Comparison of ENCODE assay signal across 1 cellular context in the genomic region with DNA sequence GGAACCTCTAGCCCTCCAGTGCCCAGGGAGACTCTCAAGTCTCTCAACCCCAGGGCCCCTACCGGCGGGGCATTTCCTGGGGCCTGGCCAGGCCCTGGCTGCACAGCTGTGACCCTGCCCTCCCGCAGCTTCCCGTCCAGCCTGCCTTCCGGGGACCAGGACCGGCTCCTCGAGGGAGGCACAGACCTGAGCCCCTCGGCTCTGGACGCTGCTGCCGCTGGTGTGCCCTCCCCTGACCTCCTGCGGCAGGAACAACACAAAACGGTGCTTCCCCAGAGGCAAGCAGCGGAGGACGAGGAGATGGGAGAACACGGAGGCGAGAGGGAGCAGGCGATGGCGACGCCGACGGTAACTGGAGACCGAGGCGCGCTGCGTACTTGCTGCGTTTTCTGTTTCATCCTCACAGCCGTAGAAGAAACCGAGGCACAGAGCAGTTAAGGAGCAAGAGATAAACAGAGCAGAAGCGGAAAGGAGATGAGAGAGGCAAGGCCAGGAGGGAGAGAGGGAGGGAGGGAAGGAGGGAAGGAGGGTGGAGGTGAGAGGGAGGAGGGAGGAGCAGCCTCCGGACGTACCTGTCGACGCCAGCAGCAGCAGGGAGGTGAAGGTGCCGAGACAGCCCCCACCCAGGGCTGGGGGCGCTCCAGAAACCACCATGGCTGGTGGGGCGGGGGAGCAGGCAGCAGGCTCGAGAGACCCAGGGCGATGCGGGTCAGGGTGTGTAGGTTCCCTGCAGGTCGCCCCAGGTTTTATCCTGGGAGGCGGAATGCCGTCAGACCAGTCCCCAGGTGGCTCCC.
TF ChIP-seq lines count a peak whose summit lies in the region.

A gene with protein sequence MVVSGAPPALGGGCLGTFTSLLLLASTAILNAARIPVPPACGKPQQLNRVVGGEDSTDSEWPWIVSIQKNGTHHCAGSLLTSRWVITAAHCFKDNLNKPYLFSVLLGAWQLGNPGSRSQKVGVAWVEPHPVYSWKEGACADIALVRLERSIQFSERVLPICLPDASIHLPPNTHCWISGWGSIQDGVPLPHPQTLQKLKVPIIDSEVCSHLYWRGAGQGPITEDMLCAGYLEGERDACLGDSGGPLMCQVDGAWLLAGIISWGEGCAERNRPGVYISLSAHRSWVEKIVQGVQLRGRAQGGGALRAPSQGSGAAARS (minus strand): TSS at position 720 of the 794 bp plus-strand sequence. CDS start 66 bp downstream, at position 654.

TF ChIP-seq in K562, 482 proteins besides CTCF, POLR2A, EP300 and RAD21:
- TF ChIP-seq, protein P1, sequence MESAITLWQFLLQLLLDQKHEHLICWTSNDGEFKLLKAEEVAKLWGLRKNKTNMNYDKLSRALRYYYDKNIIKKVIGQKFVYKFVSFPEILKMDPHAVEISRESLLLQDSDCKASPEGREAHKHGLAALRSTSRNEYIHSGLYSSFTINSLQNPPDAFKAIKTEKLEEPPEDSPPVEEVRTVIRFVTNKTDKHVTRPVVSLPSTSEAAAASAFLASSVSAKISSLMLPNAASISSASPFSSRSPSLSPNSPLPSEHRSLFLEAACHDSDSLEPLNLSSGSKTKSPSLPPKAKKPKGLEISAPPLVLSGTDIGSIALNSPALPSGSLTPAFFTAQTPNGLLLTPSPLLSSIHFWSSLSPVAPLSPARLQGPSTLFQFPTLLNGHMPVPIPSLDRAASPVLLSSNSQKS (CRISPR knock-in tag; IDR thresholded peaks at IDR 0.05), result no peak
- TF ChIP-seq SOX6 (IDR thresholded peaks at IDR 0.05) (no peak), TCFL5 (CRISPR knock-in tag; conservative IDR thresholded peaks at IDR 0.05) (no peak), MEIS2 (IDR thresholded peaks at IDR 0.05; ENCODE audit: partially characterized antibody) (no peak), NFXL1 (CRISPR knock-in tag; IDR thresholded peaks at IDR 0.05) (no peak), ZNF263 (CRISPR knock-in tag; IDR thresholded peaks at IDR 0.05; ENCODE audit: borderline replicate concordance) (peak; percentile 66; the same call in 1 of the 2 replicates), BDP1 (IDR thresholded peaks at IDR 0.05; ENCODE audit: insufficient read depth, insufficient read length) (no peak), ZNF445 (CRISPR knock-in tag; IDR thresholded peaks at IDR 0.05; ENCODE audit: low read depth) (no peak), ATF7 (IDR thresholded peaks at IDR 0.05) (no peak), ZNF316 (IDR thresholded peaks at IDR 0.05) (peak; percentile 13; the same call in 1 of the 2 replicates)
- TF ChIP-seq, protein P2, sequence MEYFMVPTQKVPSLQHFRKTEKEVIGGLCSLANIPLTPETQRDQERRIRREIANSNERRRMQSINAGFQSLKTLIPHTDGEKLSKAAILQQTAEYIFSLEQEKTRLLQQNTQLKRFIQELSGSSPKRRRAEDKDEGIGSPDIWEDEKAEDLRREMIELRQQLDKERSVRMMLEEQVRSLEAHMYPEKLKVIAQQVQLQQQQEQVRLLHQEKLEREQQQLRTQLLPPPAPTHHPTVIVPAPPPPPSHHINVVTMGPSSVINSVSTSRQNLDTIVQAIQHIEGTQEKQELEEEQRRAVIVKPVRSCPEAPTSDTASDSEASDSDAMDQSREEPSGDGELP (CRISPR knock-in tag; IDR thresholded peaks at IDR 0.05; ENCODE audit: borderline replicate concordance), result peak; percentile 73; the same call in 1 of the 2 replicates
- TF ChIP-seq, protein P3, sequence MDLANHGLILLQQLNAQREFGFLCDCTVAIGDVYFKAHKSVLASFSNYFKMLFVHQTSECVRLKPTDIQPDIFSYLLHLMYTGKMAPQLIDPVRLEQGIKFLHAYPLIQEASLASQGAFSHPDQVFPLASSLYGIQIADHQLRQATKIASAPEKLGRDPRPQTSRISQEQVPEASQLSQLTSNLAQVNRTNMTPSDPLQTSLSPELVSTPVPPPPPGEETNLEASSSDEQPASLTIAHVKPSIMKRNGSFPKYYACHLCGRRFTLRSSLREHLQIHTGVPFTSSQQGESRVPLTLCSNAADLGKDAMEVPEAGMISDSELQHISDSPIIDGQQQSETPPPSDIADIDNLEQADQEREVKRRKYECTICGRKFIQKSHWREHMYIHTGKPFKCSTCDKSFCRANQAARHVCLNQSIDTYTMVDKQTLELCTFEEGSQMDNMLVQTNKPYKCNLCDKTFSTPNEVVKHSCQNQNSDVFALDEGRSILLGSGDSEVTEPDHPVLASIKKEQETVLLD (IDR thresholded peaks at IDR 0.05), result 0 out of 2 replicates have a peak, but pooled peaks have one; percentile 23
